ENCODE assay signal across 29 cellular contexts in the genomic region with DNA sequence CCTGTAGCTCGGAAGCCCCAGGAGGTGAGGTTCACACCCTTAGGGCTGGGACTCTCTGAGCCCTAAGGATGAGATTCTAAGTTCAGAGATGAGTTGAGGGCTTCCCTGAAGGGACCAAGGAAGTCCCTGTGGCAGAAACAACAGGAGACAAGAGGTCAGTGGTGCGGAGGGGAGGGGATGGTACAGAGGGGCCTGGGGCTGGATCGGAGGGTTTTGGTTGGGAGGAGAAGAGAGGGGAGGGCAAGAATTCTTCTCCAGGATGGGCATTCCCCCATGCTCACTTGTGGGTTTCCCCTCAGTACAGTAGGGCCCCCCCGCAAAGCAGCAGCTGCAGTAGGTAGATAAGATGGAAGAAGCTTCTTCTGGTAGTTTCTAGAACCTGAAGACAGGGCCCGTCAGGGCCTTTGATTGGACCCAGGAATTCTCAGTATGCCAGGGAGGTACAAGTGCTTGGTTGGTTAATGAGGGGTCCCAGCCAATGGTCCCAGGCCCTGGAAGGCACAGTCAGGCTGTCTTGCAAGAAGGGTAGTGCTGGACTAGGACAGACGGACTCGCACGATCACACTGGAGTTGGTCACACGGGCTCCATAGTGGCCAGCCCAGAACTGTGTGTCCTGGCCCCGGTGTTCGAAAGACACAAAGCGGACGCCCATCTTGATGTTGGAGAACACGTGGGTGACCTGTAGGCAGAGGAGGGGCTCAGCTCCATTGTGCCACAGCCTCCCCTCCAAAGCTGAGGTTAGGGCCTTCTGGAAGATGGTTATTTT. TPM values are rescaled to one million over a fixed set of nuclear protein-coding genes. Genes with fewer than 3 reads are reported as not detected.
"Had no signal": no experiment of that assay in that cellular context is flagged by ENCODE, and none has a peak within 500 bp of the region (broad histone marks: within the 10 kb centered on the region; RNA-seq: fewer than 3 reads in every experiment).

No MANE protein-coding gene starts in this region.

- H3K4me1 ChIP-seq: ascending aorta, colonic mucosa, esophagus muscularis mucosa, foreskin keratinocyte, gastrocnemius medialis had no signal

- H3K9me3 ChIP-seq: ascending aorta, colonic mucosa, esophagus muscularis mucosa, gastrocnemius medialis, heart right ventricle had no signal

- FAIRE-seq: bronchial epithelial cell, TTC549 had no signal

- H3K27ac ChIP-seq: ascending aorta, colonic mucosa, esophagus muscularis mucosa, foreskin keratinocyte, gastrocnemius medialis, heart right ventricle, hepatocyte, VCaP had no signal

- H3K27me3 ChIP-seq: ascending aorta, colonic mucosa, foreskin keratinocyte, hepatocyte had no signal

- H3K36me3 ChIP-seq: colonic mucosa, gastrocnemius medialis had no signal

- H3K4me3 ChIP-seq: ascending aorta, colonic mucosa, esophagus muscularis mucosa, gastrocnemius medialis, heart right ventricle, hepatocyte had no signal

- H3K4me2 ChIP-seq: hepatocyte had no signal

- DNase-seq: activated CD4-positive, alpha-beta memory T cell treated with anti-CD3 and anti-CD28 coated beads, Interleukin-2, amount 10 ng/mL, durations not matched to agents 7 days and 5 days; activated CD4-positive, alpha-beta T cell treated with anti-CD3 and anti-CD28 coated beads for 1 hour; activated CD4-positive, alpha-beta T cell treated with anti-CD3 and anti-CD28 coated beads for 4 hours; activated CD4-positive, alpha-beta T cell treated with anti-CD3 and anti-CD28 coated beads, Interleukin-2, amount 10 ng/mL, durations not matched to agents 7 days and 5 days; activated CD4-positive, alpha-beta T cell treated with anti-CD3 and anti-CD28 coated beads, Interleukin-2, amount 50 U/mL, for 4 hours; activated CD8-positive, alpha-beta memory T cell treated with anti-CD3 and anti-CD28 coated beads, Interleukin-2, amount 50 U/mL, for 48 hours; activated gamma-delta T cell; activated naive CD4-positive, alpha-beta T cell; activated naive CD4-positive, alpha-beta T cell treated with anti-CD3 and anti-CD28 coated beads, Interleukin-2, amount 10 ng/mL, durations not matched to agents 7 days and 5 days; activated naive CD8-positive, alpha-beta T cell treated with anti-CD3 and anti-CD28 coated beads, Interleukin-2, amount 10 ng/mL, durations not matched to agents 7 days and 5 days; activated T-cell treated with anti-CD3 and anti-CD28 coated beads for 4 hours; activated T-cell treated with anti-CD3 and anti-CD28 coated beads, Interleukin-2, amount 50 U/mL, for 24 hours; activated T-cell treated with anti-CD3 and anti-CD28 coated beads, Interleukin-2, amount 50 U/mL, for 72 hours; colonic mucosa; effector memory CD8-positive, alpha-beta T cell; erythroblast; foreskin keratinocyte; gastrocnemius medialis; heart right ventricle; T-helper 1 cell; T-helper 17 cell had no signal

- ATAC-seq: activated naive CD4-positive, alpha-beta T cell treated with anti-CD3 and anti-CD28 coated beads, Interleukin-2, amount 50 U/mL, for 72 hours; activated T-cell treated with anti-CD3 and anti-CD28 coated beads, Interleukin-2, amount 50 U/mL, for 72 hours; effector memory CD8-positive, alpha-beta T cell; foreskin keratinocyte; gastrocnemius medialis; heart right ventricle; T-helper 17 cell; WTC11 had no signal

RNA-seq across cellular contexts. Expression of a gene that starts 59.1 kb away (rescaled TPM):
- polyA plus RNA-seq: heart right ventricle had no signal
